ENCODE assay signal across 1 cellular context in the genomic region with DNA sequence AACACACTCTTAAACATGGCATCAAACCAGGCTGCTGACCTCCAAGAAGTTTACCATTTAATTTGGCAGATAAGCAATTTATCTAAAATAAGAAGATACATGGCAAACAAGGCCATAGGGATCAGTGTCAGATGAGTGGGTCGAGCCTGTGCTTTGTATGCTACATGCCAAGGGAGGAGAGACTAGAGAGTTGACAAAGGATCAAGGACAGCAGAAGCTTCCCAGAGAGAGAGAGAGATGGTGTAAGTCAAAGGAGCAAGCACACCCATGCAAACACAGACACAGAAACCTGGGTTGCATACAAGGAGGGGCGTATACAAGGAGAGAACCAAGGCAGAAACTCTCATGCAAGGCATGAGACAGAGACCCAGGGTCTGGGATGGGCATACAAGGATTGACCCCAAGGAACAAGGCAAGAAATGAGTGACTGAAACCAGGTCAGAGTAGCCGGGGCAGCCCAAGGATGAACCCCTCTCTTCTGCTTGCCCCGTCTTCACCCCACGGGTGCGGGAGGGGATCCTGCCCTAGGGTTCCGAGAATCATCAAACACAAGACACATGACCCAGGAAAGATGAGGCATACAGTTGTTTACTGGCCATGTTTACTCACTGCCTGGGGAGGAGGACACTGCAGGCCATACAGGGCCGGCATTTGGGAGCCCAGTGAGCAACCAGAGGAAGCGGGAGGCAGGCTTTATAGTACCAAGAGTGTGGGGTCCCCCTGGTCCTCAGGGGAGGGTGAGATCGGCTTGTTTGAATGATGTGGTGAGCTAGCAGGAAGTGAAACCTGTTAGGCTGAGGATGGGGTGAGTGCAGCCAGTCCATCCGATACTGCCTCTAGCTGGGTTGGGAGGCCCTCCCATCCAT.
A peak's percentile ranks its signal among the peaks of the same experiment; 100 is the strongest.
TF ChIP-seq lines count a peak whose summit lies in the region.

No MANE protein-coding gene starts in this region.

TF ChIP-seq in GM12878, 131 proteins besides CTCF, POLR2A, EP300 and RAD21 (continued from another document and continues in another):
- TF ChIP-seq CHD4 (IDR thresholded peaks at IDR 0.05) (no peak), SP1 (IDR thresholded peaks at IDR 0.05; ENCODE audit: low read depth, low read length) (no peak), NBN (IDR thresholded peaks at IDR 0.05) (peak; percentile 59; the same call in 1 of the 2 replicates), ATF7 (IDR thresholded peaks at IDR 0.05; ENCODE audit: low read depth) (peak; percentile 36; the same call in 1 of the 2 replicates), ZNF207 (IDR thresholded peaks at IDR 0.05; ENCODE audit: borderline replicate concordance) (no peak), HDGF (IDR thresholded peaks at IDR 0.05) (0 out of 2 replicates have a peak, but pooled peaks have one; percentile 27), ATF2 (IDR thresholded peaks at IDR 0.05; ENCODE audit: low read length) (no peak), NFXL1 (IDR thresholded peaks at IDR 0.05; ENCODE audit: borderline replicate concordance) (no peak), BHLHE40 (IDR thresholded peaks at IDR 0.05; ENCODE audit: borderline replicate concordance in 1 of 2, low read depth in 2 of 2, low read length in 1 of 2) (peak in 1 of 2 experiments; percentile 44; a peak in 1 of 4 replicates), SMAD1 (IDR thresholded peaks at IDR 0.05; ENCODE audit: low read depth, partially characterized antibody) (no peak), ZNF384 (IDR thresholded peaks at IDR 0.05; ENCODE audit: borderline replicate concordance, low read depth, low read length) (no peak), SRF (IDR thresholded peaks at IDR 0.05; ENCODE audit: low read depth in 2 of 2, low read length in 2 of 2) (no peak), ZNF687 (IDR thresholded peaks at IDR 0.05) (0 out of 2 replicates have a peak, but pooled peaks have one; percentile 41), PAX8 (IDR thresholded peaks at IDR 0.05) (no peak), RUNX3 (IDR thresholded peaks at IDR 0.05; ENCODE audit: low read length) (peak; percentile 87), EED (IDR thresholded peaks at IDR 0.05; ENCODE audit: low read depth) (peak; percentile 92), CBX3 (IDR thresholded peaks at IDR 0.05; ENCODE audit: borderline replicate concordance, low read depth) (no peak), MTA3 (IDR thresholded peaks at IDR 0.05; ENCODE audit: borderline replicate concordance, low read length) (no peak), FOXM1 (IDR thresholded peaks at IDR 0.05; ENCODE audit: low read depth, low read length) (no peak), IRF4 (IDR thresholded peaks at IDR 0.05; ENCODE audit: low read depth, low read length) (peak; percentile 80; the same call in 1 of the 2 replicates), RCOR1 (conservative IDR thresholded peaks at IDR 0.05; ENCODE audit: low read depth, low read length) (0 out of 2 replicates have a peak, but pooled peaks have one; percentile 87), NR2C2 (IDR thresholded peaks at IDR 0.05; ENCODE audit: borderline replicate concordance, control insufficient read depth, insufficient read length, low read depth) (no peak), ZZZ3 (IDR thresholded peaks at IDR 0.05; ENCODE audit: control insufficient read depth, insufficient read length, low read depth) (no peak), MEF2A (IDR thresholded peaks at IDR 0.05; ENCODE audit: insufficient read depth, low read depth, low read length) (no peak), POU2F2 (IDR thresholded peaks at IDR 0.05; ENCODE audit: borderline replicate concordance, low read depth, low read length) (0 out of 3 replicates have a peak, but pooled peaks have one; percentile 37), SMC3 (IDR thresholded peaks at IDR 0.05; ENCODE audit: borderline replicate concordance, low read length) (no peak; the same call in 1 of the 2 replicates), BMI1 (IDR thresholded peaks at IDR 0.05; ENCODE audit: borderline replicate concordance) (no peak), SKIL (IDR thresholded peaks at IDR 0.05; ENCODE audit: low read depth, poor library complexity, severe bottlenecking) (no peak), ESRRA (IDR thresholded peaks at IDR 0.05; ENCODE audit: low read length) (no peak), NR2F1 (conservative IDR thresholded peaks at IDR 0.05) (peak; percentile 16; the same call in 1 of the 2 replicates), SIN3A (IDR thresholded peaks at IDR 0.05; ENCODE audit: low read depth, low read length) (no peak), MTA2 (IDR thresholded peaks at IDR 0.05; ENCODE audit: low read depth) (peak; percentile 73; the same call in 1 of the 2 replicates), YY1 (IDR thresholded peaks at IDR 0.05; ENCODE audit: low read depth, low read length) (no peak), BACH1 (IDR thresholded peaks at IDR 0.05; ENCODE audit: borderline replicate concordance) (peak; percentile 66; the same call in 1 of the 2 replicates), ATF3 (IDR thresholded peaks at IDR 0.05; ENCODE audit: borderline replicate concordance, extremely low read depth, low read depth, low read length) (no peak), HDAC2 (IDR thresholded peaks at IDR 0.05) (no peak), LARP7 (IDR thresholded peaks at IDR 0.05) (no peak), PAX5 (IDR thresholded peaks at IDR 0.05; ENCODE audit: borderline replicate concordance, low read depth, low read length) (peak; percentile 27; the same call in 1 of the 2 replicates), JUNB (IDR thresholded peaks at IDR 0.05) (no peak)
- TF ChIP-seq, protein P1, sequence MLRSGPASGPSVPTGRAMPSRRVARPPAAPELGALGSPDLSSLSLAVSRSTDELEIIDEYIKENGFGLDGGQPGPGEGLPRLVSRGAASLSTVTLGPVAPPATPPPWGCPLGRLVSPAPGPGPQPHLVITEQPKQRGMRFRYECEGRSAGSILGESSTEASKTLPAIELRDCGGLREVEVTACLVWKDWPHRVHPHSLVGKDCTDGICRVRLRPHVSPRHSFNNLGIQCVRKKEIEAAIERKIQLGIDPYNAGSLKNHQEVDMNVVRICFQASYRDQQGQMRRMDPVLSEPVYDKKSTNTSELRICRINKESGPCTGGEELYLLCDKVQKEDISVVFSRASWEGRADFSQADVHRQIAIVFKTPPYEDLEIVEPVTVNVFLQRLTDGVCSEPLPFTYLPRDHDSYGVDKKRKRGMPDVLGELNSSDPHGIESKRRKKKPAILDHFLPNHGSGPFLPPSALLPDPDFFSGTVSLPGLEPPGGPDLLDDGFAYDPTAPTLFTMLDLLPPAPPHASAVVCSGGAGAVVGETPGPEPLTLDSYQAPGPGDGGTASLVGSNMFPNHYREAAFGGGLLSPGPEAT (IDR thresholded peaks at IDR 0.05; ENCODE audit: low read depth), result peak; percentile 60; the same call in 1 of the 2 replicates
- TF ChIP-seq, protein P2, sequence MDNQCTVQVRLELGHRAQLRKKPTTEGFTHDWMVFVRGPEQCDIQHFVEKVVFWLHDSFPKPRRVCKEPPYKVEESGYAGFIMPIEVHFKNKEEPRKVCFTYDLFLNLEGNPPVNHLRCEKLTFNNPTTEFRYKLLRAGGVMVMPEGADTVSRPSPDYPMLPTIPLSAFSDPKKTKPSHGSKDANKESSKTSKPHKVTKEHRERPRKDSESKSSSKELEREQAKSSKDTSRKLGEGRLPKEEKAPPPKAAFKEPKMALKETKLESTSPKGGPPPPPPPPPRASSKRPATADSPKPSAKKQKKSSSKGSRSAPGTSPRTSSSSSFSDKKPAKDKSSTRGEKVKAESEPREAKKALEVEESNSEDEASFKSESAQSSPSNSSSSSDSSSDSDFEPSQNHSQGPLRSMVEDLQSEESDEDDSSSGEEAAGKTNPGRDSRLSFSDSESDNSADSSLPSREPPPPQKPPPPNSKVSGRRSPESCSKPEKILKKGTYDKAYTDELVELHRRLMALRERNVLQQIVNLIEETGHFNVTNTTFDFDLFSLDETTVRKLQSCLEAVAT (IDR thresholded peaks at IDR 0.05), result peak; percentile 36; the same call in 1 of the 2 replicates
- TF ChIP-seq, protein P3, sequence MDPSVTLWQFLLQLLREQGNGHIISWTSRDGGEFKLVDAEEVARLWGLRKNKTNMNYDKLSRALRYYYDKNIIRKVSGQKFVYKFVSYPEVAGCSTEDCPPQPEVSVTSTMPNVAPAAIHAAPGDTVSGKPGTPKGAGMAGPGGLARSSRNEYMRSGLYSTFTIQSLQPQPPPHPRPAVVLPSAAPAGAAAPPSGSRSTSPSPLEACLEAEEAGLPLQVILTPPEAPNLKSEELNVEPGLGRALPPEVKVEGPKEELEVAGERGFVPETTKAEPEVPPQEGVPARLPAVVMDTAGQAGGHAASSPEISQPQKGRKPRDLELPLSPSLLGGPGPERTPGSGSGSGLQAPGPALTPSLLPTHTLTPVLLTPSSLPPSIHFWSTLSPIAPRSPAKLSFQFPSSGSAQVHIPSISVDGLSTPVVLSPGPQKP (IDR thresholded peaks at IDR 0.05; ENCODE audit: low read depth, low read length), result no peak
- TF ChIP-seq, protein P4, sequence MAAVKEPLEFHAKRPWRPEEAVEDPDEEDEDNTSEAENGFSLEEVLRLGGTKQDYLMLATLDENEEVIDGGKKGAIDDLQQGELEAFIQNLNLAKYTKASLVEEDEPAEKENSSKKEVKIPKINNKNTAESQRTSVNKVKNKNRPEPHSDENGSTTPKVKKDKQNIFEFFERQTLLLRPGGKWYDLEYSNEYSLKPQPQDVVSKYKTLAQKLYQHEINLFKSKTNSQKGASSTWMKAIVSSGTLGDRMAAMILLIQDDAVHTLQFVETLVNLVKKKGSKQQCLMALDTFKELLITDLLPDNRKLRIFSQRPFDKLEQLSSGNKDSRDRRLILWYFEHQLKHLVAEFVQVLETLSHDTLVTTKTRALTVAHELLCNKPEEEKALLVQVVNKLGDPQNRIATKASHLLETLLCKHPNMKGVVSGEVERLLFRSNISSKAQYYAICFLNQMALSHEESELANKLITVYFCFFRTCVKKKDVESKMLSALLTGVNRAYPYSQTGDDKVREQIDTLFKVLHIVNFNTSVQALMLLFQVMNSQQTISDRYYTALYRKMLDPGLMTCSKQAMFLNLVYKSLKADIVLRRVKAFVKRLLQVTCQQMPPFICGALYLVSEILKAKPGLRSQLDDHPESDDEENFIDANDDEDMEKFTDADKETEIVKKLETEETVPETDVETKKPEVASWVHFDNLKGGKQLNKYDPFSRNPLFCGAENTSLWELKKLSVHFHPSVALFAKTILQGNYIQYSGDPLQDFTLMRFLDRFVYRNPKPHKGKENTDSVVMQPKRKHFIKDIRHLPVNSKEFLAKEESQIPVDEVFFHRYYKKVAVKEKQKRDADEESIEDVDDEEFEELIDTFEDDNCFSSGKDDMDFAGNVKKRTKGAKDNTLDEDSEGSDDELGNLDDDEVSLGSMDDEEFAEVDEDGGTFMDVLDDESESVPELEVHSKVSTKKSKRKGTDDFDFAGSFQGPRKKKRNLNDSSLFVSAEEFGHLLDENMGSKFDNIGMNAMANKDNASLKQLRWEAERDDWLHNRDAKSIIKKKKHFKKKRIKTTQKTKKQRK (IDR thresholded peaks at IDR 0.05; ENCODE audit: low read depth, low read length), result no peak
